In the genomic region with DNA sequence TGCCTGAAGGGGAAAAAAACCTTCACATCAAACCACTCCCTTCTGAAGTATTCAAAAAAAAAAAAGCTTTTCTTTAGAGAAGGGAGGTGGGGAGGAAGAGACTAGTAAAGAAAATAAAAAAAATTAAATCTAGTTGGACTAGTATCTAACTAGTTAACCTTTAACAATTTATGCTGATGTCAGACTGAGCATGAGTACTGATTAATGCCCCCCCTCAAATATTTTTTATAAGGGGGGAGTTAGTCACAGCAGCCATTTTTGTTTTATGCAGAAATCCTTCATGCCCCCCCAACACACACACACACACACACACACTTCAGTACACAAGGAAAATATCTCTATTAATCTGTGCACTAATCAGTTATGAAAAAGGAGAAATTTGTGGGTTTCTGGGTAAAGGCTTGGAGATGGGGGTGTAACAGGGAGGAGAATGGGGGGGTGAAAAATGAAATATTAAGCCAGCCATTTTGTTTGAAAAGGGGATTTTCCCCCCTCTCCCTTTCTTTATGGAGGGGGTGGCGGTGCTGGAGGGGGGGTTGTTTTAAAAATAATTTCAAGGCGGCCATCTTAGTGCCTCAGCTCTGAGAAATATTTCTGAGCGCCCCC, we compare ENCODE assay signal across 8 cellular contexts. TPM values are rescaled to one million over a fixed set of nuclear protein-coding genes. Genes with fewer than 3 reads are reported as not detected.
DNase-seq lines count a peak whose midpoint lies in the region; ATAC-seq and TF ChIP-seq lines count a peak whose summit lies in the region.

No MANE protein-coding gene starts in this region.

- DNase-seq in ELR (ENCODE audit: low read depth) (peak; percentile 61), NCI-H1694 treated with DMSO at 0.1 percent for 48 hours (lab: John Stamatoyannopoulos, UW) (peak; percentile 72), hepatocyte (ENCODE audit: low spot score) (peak; percentile 52), NCI-H2029 (lab: John Stamatoyannopoulos, UW) (no peak), NOMO-1 treated with dmso at 0.1 percent for 144 hours (lab: John Stamatoyannopoulos, UW; ENCODE audit: unreplicated experiment) (no peak)
- peak; percentile 41 to 44 for DNase-seq in activated T-cell treated with anti-CD3 and anti-CD28 coated beads, Interleukin-2, amount 50 U/mL, for 48 hours
- DNase-seq in stimulated activated naive B cell treated with anti-CD40 and anti-IgM and Interleukin-4, amounts not matched to agents 10 μg/mL and 1 μg/mL and 100 μg/mL, for 72 hours = no peak

- peaks cover 0 to 7% of the 10 kb centered on the region in 2 donors for H3K36me3 Mint-ChIP-seq in stimulated activated naive B cell treated with anti-CD40 and anti-IgM and Interleukin-4, amounts not matched to agents 10 μg/mL and 1 μg/mL and 100 μg/mL, for 72 hours

- peaks cover 8 to 9% of the 10 kb centered on the region in 2 donors for H3K4me1 Mint-ChIP-seq in stimulated activated naive B cell treated with anti-CD40 and anti-IgM and Interleukin-4, amounts not matched to agents 10 μg/mL and 1 μg/mL and 100 μg/mL, for 72 hours

- H3K27ac Mint-ChIP-seq in stimulated activated naive B cell treated with anti-CD40 and anti-IgM and Interleukin-4, amounts not matched to agents 10 μg/mL and 1 μg/mL and 100 μg/mL, for 72 hours = peak overlapping the region; percentile 33

- H3K4me1 ChIP-seq in hepatocyte (ENCODE audit: insufficient read depth) = peaks cover 44% of the 10 kb centered on the region

- TF ChIP-seq CTCF in hepatocyte (IDR thresholded peaks at IDR 0.05; ENCODE audit: poor library complexity) = no peak

- H3K79me2 ChIP-seq in hepatocyte = peaks cover 38% of the 10 kb centered on the region

- H3K27me3 Mint-ChIP-seq in stimulated activated naive B cell treated with anti-CD40 and anti-IgM and Interleukin-4, amounts not matched to agents 10 μg/mL and 1 μg/mL and 100 μg/mL, for 72 hours = no peaks in the 10 kb centered on the region

- H2AFZ ChIP-seq in hepatocyte = no peak overlapping the region

- H3K9me3 Mint-ChIP-seq in stimulated activated naive B cell treated with anti-CD40 and anti-IgM and Interleukin-4, amounts not matched to agents 10 μg/mL and 1 μg/mL and 100 μg/mL, for 72 hours = no peaks in the 10 kb centered on the region

- peak overlapping the region; percentile 58 to 59 for H3K4me3 Mint-ChIP-seq in stimulated activated naive B cell treated with anti-CD40 and anti-IgM and Interleukin-4, amounts not matched to agents 10 μg/mL and 1 μg/mL and 100 μg/mL, for 72 hours

- peak overlapping the region; percentile 8 for H3K4me3 ChIP-seq in hepatocyte

- no peak for ATAC-seq in stimulated activated naive B cell treated with anti-CD40 and anti-IgM and Interleukin-4, amounts not matched to agents 10 μg/mL and 1 μg/mL and 100 μg/mL, for 72 hours (replicated peaks)
- no peak for ATAC-seq in HG02571 (IDR thresholded peaks at IDR 0.05; ENCODE audit: unreplicated experiment)

- peak overlapping the region; percentile 73 for H3K4me2 ChIP-seq in hepatocyte

- no peaks in the 10 kb centered on the region for H3K27me3 ChIP-seq in hepatocyte

- peak overlapping the region; percentile 97 for H3K27ac ChIP-seq in hepatocyte

- no peaks in the 10 kb centered on the region for H4K20me1 ChIP-seq in hepatocyte (ENCODE audit: insufficient read depth, poor library complexity, severe bottlenecking)

- H3K9me3 ChIP-seq in hepatocyte (ENCODE audit: low read depth) = no peaks in the 10 kb centered on the region

- no peaks in the 10 kb centered on the region for H3K36me3 ChIP-seq in hepatocyte (replicated peaks; ENCODE audit: insufficient read depth, low read depth)

- H3K9me2 ChIP-seq in hepatocyte (replicated peaks; ENCODE audit: insufficient read depth) = no peaks in the 10 kb centered on the region

- 10% methylated on average over 3 of the region's 3 CpGs for WGBS in hepatocyte (ENCODE audit: low lambda C conversion rate, missing lambda C conversion rate)

RNA-seq across cellular contexts. Expression of gene CHD3, which starts 4.7 kb away (rescaled TPM):
- total RNA-seq in hepatocyte = 65.6 and 75.3 TPM in 2 replicates
- 41.2 and 49.4 TPM in 2 replicates for polyA plus RNA-seq in hepatocyte

RNA-seq across cellular contexts. Expression of gene CYB5D1, which starts 26.1 kb away (rescaled TPM):
- 9.1 and 14.1 TPM in 2 replicates for total RNA-seq in hepatocyte
- 12.2 and 15.1 TPM in 2 replicates for polyA plus RNA-seq in hepatocyte

RNA-seq across cellular contexts. Expression of gene NAA38, which starts 26.5 kb away (rescaled TPM):
- 49.2 and 66.0 TPM in 2 replicates for total RNA-seq in hepatocyte
- polyA plus RNA-seq in hepatocyte = 147 and 154 TPM in 2 replicates

RNA-seq across cellular contexts. Expression of gene TMEM88, which starts 29.0 kb away (rescaled TPM):
- total RNA-seq in hepatocyte = 59.6 and 73.3 TPM in 2 replicates
- 241 and 328 TPM in 2 replicates for polyA plus RNA-seq in hepatocyte

RNA-seq across cellular contexts. Expression of gene RNF227, which starts 32.2 kb away (rescaled TPM):
- total RNA-seq in hepatocyte = 2.9 and 3.5 TPM in 2 replicates
- polyA plus RNA-seq in hepatocyte = 2.5 and 4.8 TPM in 2 replicates

Comparison
In these comparisons a context has a peak if more than half of its experiments do, and no peak if none do; other contexts are left out.
1. DNase-seq: peak in ELR (single experiment), NCI-H1694 treated with DMSO at 0.1 percent for 48 hours (single experiment), activated T-cell treated with anti-CD3 and anti-CD28 coated beads, Interleukin-2, amount 50 U/mL, for 48 hours (2 of 2) and hepatocyte (single experiment); none in stimulated activated naive B cell treated with anti-CD40 and anti-IgM and Interleukin-4, amounts not matched to agents 10 μg/mL and 1 μg/mL and 100 μg/mL, for 72 hours (single experiment), NCI-H2029 (single experiment) and NOMO-1 treated with dmso at 0.1 percent for 144 hours (single experiment).